Comparison of ENCODE assay signal across 16 cellular contexts in the genomic region with DNA sequence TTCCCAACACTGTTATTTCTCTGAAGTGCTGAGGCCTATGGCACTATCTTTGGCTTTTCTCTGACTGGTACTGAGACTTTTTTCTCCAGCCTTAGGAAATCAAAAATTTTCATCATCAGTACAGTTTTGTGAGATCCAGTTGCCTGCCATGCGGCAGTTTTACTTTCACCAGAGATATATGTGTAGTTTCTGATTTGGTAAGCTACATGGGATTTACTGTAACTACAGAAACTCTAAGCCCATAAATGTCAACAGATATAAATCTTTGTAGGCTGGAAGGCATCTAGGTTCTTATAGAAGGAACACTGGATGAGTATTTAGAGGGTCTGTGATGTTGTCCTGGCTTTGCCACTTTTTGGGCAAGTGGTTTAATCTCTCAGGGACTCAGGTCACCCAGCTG.
DNase-seq lines count a peak whose midpoint lies in the region; ATAC-seq lines count a peak whose summit lies in the region.
"Had no signal": no experiment of that assay in that cellular context is flagged by ENCODE, and none has a peak within 500 bp of the region (broad histone marks: within the 10 kb centered on the region; RNA-seq: fewer than 3 reads in every experiment).

No MANE protein-coding gene starts in this region.

- peaks cover 98% of the 10 kb centered on the region for H3K36me3 Mint-ChIP-seq in activated T-cell treated with anti-CD3 and anti-CD28 coated beads, Interleukin-2, amount 50 U/mL, for 24 hours (ENCODE audit: low read depth)
- peaks cover 45% of the 10 kb centered on the region for H3K36me3 Mint-ChIP-seq in activated T-helper 1 cell treated with anti-CD3 and anti-CD28 coated beads, Interleukin-12 subunit alpha, Interleukin-12 subunit beta, Interleukin-2, Interleukin-4 antibody, amounts not matched to agents 30 ng/mL and 10 ng/mL and 1 ng/mL, durations not matched to agents 14 hours and 24 hours and 36 hours (ENCODE audit: low read depth)

- H2AFZ ChIP-seq in mesenchymal stem cell (ENCODE audit: low read depth, low read length), result no peak overlapping the region

- no peak overlapping the region for H4K8ac ChIP-seq in mesenchymal stem cell (ENCODE audit: low read length)

- H3K23ac ChIP-seq in mesenchymal stem cell (ENCODE audit: low read length in 2 of 2), result no peak overlapping the region

- H4K91ac ChIP-seq in mesenchymal stem cell (ENCODE audit: low read length), result no peak overlapping the region

- H3K9me3 ChIP-seq in mesenchymal stem cell (ENCODE audit: control insufficient read depth, low read length), result no peaks in the 10 kb centered on the region
- H3K9me3 ChIP-seq: heart left ventricle, thoracic aorta had no signal

- peaks cover 1% of the 10 kb centered on the region for H3K79me1 ChIP-seq in mesenchymal stem cell (replicated peaks; ENCODE audit: low read length, poor library complexity, severe bottlenecking)

- no peak overlapping the region for H3K14ac ChIP-seq in mesenchymal stem cell (ENCODE audit: low read length in 2 of 2)

- no peaks in the 10 kb centered on the region for H3K27me3 ChIP-seq in mesenchymal stem cell (ENCODE audit: control insufficient read depth in 1 of 2, insufficient read depth in 1 of 2, low read length in 2 of 2)
- H3K27me3 ChIP-seq: heart left ventricle had no signal

- peak overlapping the region; percentile 12 for H2AK5ac ChIP-seq in mesenchymal stem cell (ENCODE audit: low read length, severe bottlenecking)

- H2BK5ac ChIP-seq in mesenchymal stem cell (ENCODE audit: low read depth, low read length, poor library complexity, severe bottlenecking), result no peak overlapping the region

- no peak overlapping the region for H3K27ac ChIP-seq in mesenchymal stem cell (ENCODE audit: low read length, poor library complexity, severe bottlenecking)
- H3K27ac ChIP-seq: heart left ventricle, thoracic aorta had no signal

- H3K4me1 ChIP-seq in mesenchymal stem cell (ENCODE audit: control insufficient read depth, insufficient read depth, low read depth, low read length), result peaks cover 25% of the 10 kb centered on the region
- H3K4me1 ChIP-seq: heart left ventricle had no signal

- H3K27me3 Mint-ChIP-seq in activated T-cell treated with anti-CD3 and anti-CD28 coated beads, Interleukin-2, amount 50 U/mL, for 24 hours, result no peaks in the 10 kb centered on the region
- no peaks in the 10 kb centered on the region for H3K27me3 Mint-ChIP-seq in activated T-helper 1 cell treated with anti-CD3 and anti-CD28 coated beads, Interleukin-12 subunit alpha, Interleukin-12 subunit beta, Interleukin-2, Interleukin-4 antibody, amounts not matched to agents 30 ng/mL and 10 ng/mL and 1 ng/mL, durations not matched to agents 14 hours and 24 hours and 36 hours (ENCODE audit: insufficient read depth)

- no peaks in the 10 kb centered on the region for H3K36me3 ChIP-seq in mesenchymal stem cell (ENCODE audit: control insufficient read depth in 1 of 2, insufficient read depth in 2 of 2, low read depth in 1 of 2, low read length in 2 of 2)
- H3K36me3 ChIP-seq: thoracic aorta had no signal

- peak overlapping the region in 1 of 2 experiments; percentile 29 for H3K4ac ChIP-seq in mesenchymal stem cell (ENCODE audit: low read depth in 1 of 2, low read length in 2 of 2)

- H3K4me1 Mint-ChIP-seq in activated T-cell treated with anti-CD3 and anti-CD28 coated beads, Interleukin-2, amount 50 U/mL, for 24 hours (ENCODE audit: low read depth), result peaks cover 39% of the 10 kb centered on the region
- H3K4me1 Mint-ChIP-seq in activated T-helper 1 cell treated with anti-CD3 and anti-CD28 coated beads, Interleukin-12 subunit alpha, Interleukin-12 subunit beta, Interleukin-2, Interleukin-4 antibody, amounts not matched to agents 30 ng/mL and 10 ng/mL and 1 ng/mL, durations not matched to agents 14 hours and 24 hours and 36 hours (ENCODE audit: low read depth), result peaks cover 36% of the 10 kb centered on the region
- H3K4me1 Mint-ChIP-seq: immature natural killer cell had no signal

- H3K9ac ChIP-seq in mesenchymal stem cell (ENCODE audit: low read length), result no peak overlapping the region

- H2BK12ac ChIP-seq in mesenchymal stem cell (ENCODE audit: low read length in 2 of 2), result peak overlapping the region; percentile 34 to 60

- H3K18ac ChIP-seq in mesenchymal stem cell (ENCODE audit: low read depth in 1 of 2, low read length in 2 of 2), result peak overlapping the region in 1 of 2 experiments; percentile 68

- H3K4me3 ChIP-seq in mesenchymal stem cell (ENCODE audit: insufficient read depth in 1 of 2, low read depth in 1 of 2, low read length in 2 of 2), result no peak overlapping the region
- H3K4me3 ChIP-seq: heart left ventricle, thoracic aorta had no signal

- no peaks in the 10 kb centered on the region for H3K9me3 Mint-ChIP-seq in activated T-cell treated with anti-CD3 and anti-CD28 coated beads, Interleukin-2, amount 50 U/mL, for 24 hours
- H3K9me3 Mint-ChIP-seq in activated T-helper 1 cell treated with anti-CD3 and anti-CD28 coated beads, Interleukin-12 subunit alpha, Interleukin-12 subunit beta, Interleukin-2, Interleukin-4 antibody, amounts not matched to agents 30 ng/mL and 10 ng/mL and 1 ng/mL, durations not matched to agents 14 hours and 24 hours and 36 hours, result no peaks in the 10 kb centered on the region
- H3K9me3 Mint-ChIP-seq: immature natural killer cell had no signal

- no peak for DNase-seq in activated T-cell treated with anti-CD3 and anti-CD28 coated beads, Interleukin-2, amount 50 U/mL, for 24 hours
- DNase-seq in activated T-cell treated with anti-CD3 and anti-CD28 coated beads, Interleukin-2, amount 50 U/mL, for 48 hours, result no peak
- DNase-seq in activated T-helper 1 cell treated with anti-CD3 and anti-CD28 coated beads, Interleukin-12 subunit alpha, Interleukin-12 subunit beta, Interleukin-2, Interleukin-4 antibody, amounts not matched to agents 30 ng/mL and 10 ng/mL and 1 ng/mL, durations not matched to agents 14 hours and 24 hours and 36 hours (ENCODE audit: low spot score), result no peak
- DNase-seq in mesenchymal stem cell (peak; percentile 52), A172 (ENCODE audit: low spot score) (no peak), DMS79 treated with DMSO at 0.1 percent for 48 hours (lab: John Stamatoyannopoulos, UW) (no peak), NCI-H2081 (lab: John Stamatoyannopoulos, UW) (no peak)
- DNase-seq: heart left ventricle, immature natural killer cell, NCI-H1092 treated with DMSO at 0.1 percent for 48 hours, NCI-H2081 treated with DMSO at 0.1 percent for 48 hours, NCI-H524 treated with DMSO at 0.1 percent for 48 hours, nucleus accumbens, Right ventricle myocardium superior had no signal

- no CpG with 5 or more reads among the region's 1 CpG for WGBS in mesenchymal stem cell

- H2BK15ac ChIP-seq in mesenchymal stem cell (ENCODE audit: low read depth, poor library complexity, severe bottlenecking), result no peak overlapping the region

- no peak overlapping the region for H3K4me3 Mint-ChIP-seq in activated T-cell treated with anti-CD3 and anti-CD28 coated beads, Interleukin-2, amount 50 U/mL, for 24 hours
- H3K4me3 Mint-ChIP-seq in activated T-helper 1 cell treated with anti-CD3 and anti-CD28 coated beads, Interleukin-12 subunit alpha, Interleukin-12 subunit beta, Interleukin-2, Interleukin-4 antibody, amounts not matched to agents 30 ng/mL and 10 ng/mL and 1 ng/mL, durations not matched to agents 14 hours and 24 hours and 36 hours, result no peak overlapping the region
- H3K4me3 Mint-ChIP-seq: immature natural killer cell had no signal

- peak; percentile 16 for ATAC-seq in GM21390 (IDR thresholded peaks at IDR 0.05; ENCODE audit: unreplicated experiment)

- peak overlapping the region; percentile 4 for H2BK120ac ChIP-seq in mesenchymal stem cell (ENCODE audit: low read depth, low read length)

- intact Hi-C loops in activated T-helper 1 cell treated with anti-CD3 and anti-CD28 coated beads, Interleukin-12 subunit alpha, Interleukin-12 subunit beta, Interleukin-2, Interleukin-4 antibody, amounts not matched to agents 30 ng/mL and 10 ng/mL and 1 ng/mL, durations not matched to agents 14 hours and 24 hours and 36 hours (cut with micrococcal nuclease), result loop anchor here (10.0 kb wide), 1 partner anchor 279 kb away; the partner anchor contains the start of gene INSYN2B

- H3K4me2 ChIP-seq in mesenchymal stem cell (ENCODE audit: low read length, poor library complexity, severe bottlenecking), result no peak overlapping the region

- H3K27ac Mint-ChIP-seq in activated T-cell treated with anti-CD3 and anti-CD28 coated beads, Interleukin-2, amount 50 U/mL, for 24 hours, result peak overlapping the region; percentile 84
- peak overlapping the region; percentile 73 for H3K27ac Mint-ChIP-seq in activated T-helper 1 cell treated with anti-CD3 and anti-CD28 coated beads, Interleukin-12 subunit alpha, Interleukin-12 subunit beta, Interleukin-2, Interleukin-4 antibody, amounts not matched to agents 30 ng/mL and 10 ng/mL and 1 ng/mL, durations not matched to agents 14 hours and 24 hours and 36 hours
